Comparison of ENCODE assay signal across 8 cellular contexts in genomic region chr6:158474961-158475343, GRCh38.
A peak's percentile ranks its signal among the peaks of the same experiment; 100 is the strongest.
DNase-seq lines count a peak whose midpoint lies in the region; ATAC-seq and TF ChIP-seq lines count a peak whose summit lies in the region.

No MANE protein-coding gene starts in this region.

- peaks cover 18 to 19% of the 10 kb centered on the region in 2 experiments for H3K4me1 Mint-ChIP-seq in H9
- no peaks in the 10 kb centered on the region for H3K4me1 Mint-ChIP-seq in immature natural killer cell

- intact Hi-C loops in left ventricle myocardium inferior (cut with micrococcal nuclease) (no loop called here), left ventricle myocardium superior (cut with micrococcal nuclease) (no loop called here), colonic mucosa (cut with DNase I) (no loop called here)

- no peak for ATAC-seq in left ventricle myocardium superior
- ATAC-seq in activated CD4-positive, CD25-positive, alpha-beta regulatory T cell treated with anti-CD3 and anti-CD28 coated beads, Interleukin-2, amount 50 U/mL, for 24 hours: no peak

- H2BK15ac ChIP-seq in H9 (ENCODE audit: low read depth, low read length): no peak overlapping the region

- no peak overlapping the region for H3T11ph ChIP-seq in H9 (ENCODE audit: low read length)

- H4K20me1 ChIP-seq in H9 (ENCODE audit: control insufficient read depth, insufficient read depth, insufficient read length): peaks cover 2% of the 10 kb centered on the region

- no peak overlapping the region for H3K23ac ChIP-seq in H9 (ENCODE audit: insufficient read length, low read depth, low read length)

- H3K23me2 ChIP-seq in H9 (ENCODE audit: insufficient read length, low read depth, low read length, poor library complexity, severe bottlenecking): no peaks in the 10 kb centered on the region

- H2BK5ac ChIP-seq in H9 (ENCODE audit: insufficient read length, low read length): no peak overlapping the region

- whole genome bisulfite sequencing in H9 (ENCODE audit: extremely low coverage, insufficient read length, low lambda C conversion rate): no CpG with 5 or more reads among the region's 5 CpGs

- no peak overlapping the region for H3K4me2 ChIP-seq in H9 (ENCODE audit: insufficient read depth, insufficient read length, low read length)

- H3K56ac ChIP-seq in H9 (ENCODE audit: insufficient read length, low read depth, low read length): no peak overlapping the region

- H3K36me3 ChIP-seq in left ventricle myocardium inferior (peaks cover 29% of the 10 kb centered on the region), colonic mucosa (no peaks in the 10 kb centered on the region)

- H3K9me3 Mint-ChIP-seq in H9 (no peaks in the 10 kb centered on the region; a peak in 1 of 5 replicates), immature natural killer cell (no peaks in the 10 kb centered on the region)

- H3K27ac ChIP-seq in left ventricle myocardium inferior (replicated peaks): peak overlapping the region; percentile 2
- H3K27ac ChIP-seq in colonic mucosa: no peak overlapping the region
- H3K27ac ChIP-seq in H9 (ENCODE audit: insufficient read length, low read depth, low read length): no peak overlapping the region

- TF ChIP-seq CTCF in left ventricle myocardium inferior (IDR thresholded peaks at IDR 0.05; ENCODE audit: borderline replicate concordance): no peak
- TF ChIP-seq CTCF in colonic mucosa (IDR thresholded peaks at IDR 0.05): no peak
- no peak for TF ChIP-seq CTCF in H9 (conservative IDR thresholded peaks at IDR 0.05)

- no peak overlapping the region for H2BK120ac ChIP-seq in H9 (ENCODE audit: low read depth, low read length, poor library complexity, severe bottlenecking)

- H2AK5ac ChIP-seq in H9 (ENCODE audit: insufficient read length, low read length): no peak overlapping the region

- no peak overlapping the region for H4K91ac ChIP-seq in H9 (ENCODE audit: insufficient read length, low read depth, low read length)

- H2BK20ac ChIP-seq in H9 (ENCODE audit: low read depth, low read length, poor library complexity, severe bottlenecking): no peak overlapping the region

- DNase-seq in left ventricle myocardium inferior (no peak), left ventricle myocardium superior (no peak), NCI-H1092 treated with DMSO at 0.1 percent for 48 hours (lab: John Stamatoyannopoulos, UW) (peak; percentile 87), colonic mucosa (peak; percentile 25), H9 (no peak), immature natural killer cell (no peak)
- no peak for DNase-seq in effector CD8-positive, alpha-beta T cell (lab: John Stamatoyannopoulos, UW)

- H3K79me2 ChIP-seq in H9 (ENCODE audit: insufficient read depth, low read length): peaks cover 2% of the 10 kb centered on the region; the same call in 1 of the 2 replicates

- H4K8ac ChIP-seq in H9 (replicated peaks; ENCODE audit: insufficient read length, low read depth, low read length): no peak overlapping the region

- no peaks in the 10 kb centered on the region for H3K27me3 ChIP-seq in left ventricle myocardium inferior (ENCODE audit: low read depth)
- H3K27me3 ChIP-seq in colonic mucosa: no peaks in the 10 kb centered on the region
- H3K27me3 ChIP-seq in H9 (ENCODE audit: insufficient read depth, low read length): peaks cover 13% of the 10 kb centered on the region; the same call in 1 of the 2 replicates

- H2BK12ac ChIP-seq in H9 (ENCODE audit: insufficient read length, low read depth, low read length): no peak overlapping the region

- H3K27me3 Mint-ChIP-seq in H9 (ENCODE audit: low read depth) (peaks cover 24% of the 10 kb centered on the region), immature natural killer cell (ENCODE audit: low read depth in 3 of 3) (peaks cover 0 to 2% (median 0%) of the 10 kb centered on the region in 3 donors)

- no peak overlapping the region for H3K4me3 Mint-ChIP-seq in H9
- no peak overlapping the region for H3K4me3 Mint-ChIP-seq in immature natural killer cell

- no peak overlapping the region for H3K4ac ChIP-seq in H9 (ENCODE audit: low read depth, low read length)

- H3K14ac ChIP-seq in H9 (ENCODE audit: insufficient read depth, low read length): no peak overlapping the region; the same call in 1 of the 2 replicates

- H3K9ac ChIP-seq in colonic mucosa (ENCODE audit: low read depth in 2 of 2, low read length in 2 of 2): no peak overlapping the region
- no peak overlapping the region for H3K9ac ChIP-seq in H9 (ENCODE audit: extremely low read depth, insufficient read length, low read length)

- H3K4me1 ChIP-seq in left ventricle myocardium inferior: peaks cover 3% of the 10 kb centered on the region
- H3K4me1 ChIP-seq in colonic mucosa: no peaks in the 10 kb centered on the region
- peaks cover 3% of the 10 kb centered on the region; the same call in 1 of the 2 replicates for H3K4me1 ChIP-seq in H9 (ENCODE audit: insufficient read depth, low read length)

- H3K4me3 ChIP-seq in left ventricle myocardium inferior (no peak overlapping the region), colonic mucosa (no peak overlapping the region)

- H3K9me3 ChIP-seq in left ventricle myocardium inferior (replicated peaks): no peaks in the 10 kb centered on the region
- H3K9me3 ChIP-seq in colonic mucosa: no peaks in the 10 kb centered on the region
- no peaks in the 10 kb centered on the region for H3K9me3 ChIP-seq in H9 (ENCODE audit: control insufficient read depth, low read depth, low read length)

- H3K27ac Mint-ChIP-seq in H9: no peak overlapping the region
- H3K27ac Mint-ChIP-seq in immature natural killer cell: no peak overlapping the region

- H3K36me3 Mint-ChIP-seq in H9 (ENCODE audit: insufficient read depth in 1 of 3, low read depth in 3 of 3) (peaks cover 13 to 36% (median 14%) of the 10 kb centered on the region in 3 experiments; a peak in 6 of 7 replicates), immature natural killer cell (peaks cover 12 to 30% (median 17%) of the 10 kb centered on the region in 3 donors)

- no peak overlapping the region for H2AFZ ChIP-seq in H9 (ENCODE audit: low read length)

- no peaks in the 10 kb centered on the region for H3K79me1 ChIP-seq in H9 (ENCODE audit: insufficient read depth, low read depth, low read length, poor library complexity, severe bottlenecking)

- no peak overlapping the region for H3K18ac ChIP-seq in H9 (ENCODE audit: insufficient read length, low read depth, low read length)

- H4K5ac ChIP-seq in H9 (ENCODE audit: insufficient read length, low read depth, low read length): no peak overlapping the region

Comparison
In these comparisons a context has a peak if more than half of its experiments do, and no peak if none do; other contexts are left out.
1. DNase-seq: peak in NCI-H1092 treated with DMSO at 0.1 percent for 48 hours (single experiment) and colonic mucosa (single experiment); none in left ventricle myocardium inferior (single experiment), left ventricle myocardium superior (single experiment), effector CD8-positive, alpha-beta T cell (single experiment), H9 (single experiment) and immature natural killer cell (0 of 3).